ENCODE assay signal across 9 cellular contexts in the genomic region with DNA sequence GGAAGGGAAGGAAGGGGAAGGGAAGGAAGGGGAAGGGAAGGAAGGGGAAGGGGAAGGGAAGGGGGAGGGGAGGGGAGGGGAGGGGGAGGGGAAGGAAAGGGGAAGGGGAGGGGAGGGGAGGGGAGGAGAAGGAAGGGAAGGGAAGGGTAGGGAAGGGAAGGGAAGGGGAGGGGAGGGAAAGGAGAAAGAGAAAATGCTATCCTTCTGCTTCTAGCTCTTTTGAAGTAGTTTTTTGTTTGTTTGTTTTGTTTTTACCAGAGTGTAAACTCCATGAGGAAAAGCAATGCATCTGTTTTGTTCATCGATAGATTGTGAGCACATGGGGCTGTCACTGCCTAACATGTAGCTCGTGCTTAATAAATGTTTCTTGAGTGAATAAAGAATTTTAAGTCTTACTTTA.
"Had no signal": no experiment of that assay in that cellular context is flagged by ENCODE, and none has a peak within 500 bp of the region (broad histone marks: within the 10 kb centered on the region; RNA-seq: fewer than 3 reads in every experiment).

No MANE protein-coding gene starts in this region.

- H3K27ac ChIP-seq: GM23248, HL-60, KMS-11 had no signal

- FAIRE-seq: H54 had no signal

- H3K4me3 ChIP-seq: GM23248 had no signal

- H3K4me2 ChIP-seq: KMS-11 had no signal

- H2AFZ ChIP-seq: GM23248 had no signal

- DNase-seq: GOT3, H9, HCEC 1CT, IMR-90, KBM-7 had no signal

- H3K9ac ChIP-seq: GM23248, KMS-11 had no signal
